Comparison of ENCODE assay signal across 16 cellular contexts in the genomic region with DNA sequence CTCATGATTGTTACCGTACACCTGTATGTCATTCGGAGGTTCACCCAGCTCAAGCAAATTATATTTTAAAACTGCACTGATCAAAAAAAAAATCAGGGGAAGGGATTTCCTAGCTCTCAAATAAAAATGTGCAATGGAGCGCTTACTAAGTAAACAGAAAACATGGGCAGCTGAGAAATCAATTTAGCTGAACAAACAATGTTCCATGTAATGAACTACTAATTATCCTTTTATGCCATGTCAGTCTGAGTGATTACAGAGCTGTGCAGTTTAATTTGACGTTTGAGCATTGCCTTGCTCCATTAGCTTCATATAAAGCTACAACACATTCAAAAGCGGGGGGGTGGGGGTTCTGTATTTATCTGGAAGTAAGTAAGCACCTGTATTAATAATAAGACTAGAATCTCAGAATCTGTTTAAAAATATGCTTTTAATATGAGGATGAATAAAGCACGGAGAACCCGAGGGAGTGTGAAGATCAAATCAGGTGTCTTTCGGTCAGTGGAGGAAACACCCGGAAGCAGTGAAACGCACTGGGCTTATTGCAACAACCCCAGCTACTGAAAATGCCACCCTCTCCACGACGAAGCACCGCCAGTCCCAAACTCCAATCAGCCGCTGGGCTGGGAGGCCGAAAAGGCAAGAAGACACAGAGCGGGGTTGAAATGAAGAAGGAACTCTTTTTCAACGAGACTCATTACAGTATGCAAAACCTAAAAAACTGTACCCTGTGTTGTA.
DNase-seq lines count a peak whose midpoint lies in the region; ATAC-seq and TF ChIP-seq lines count a peak whose summit lies in the region.
"Had no signal": no experiment of that assay in that cellular context is flagged by ENCODE, and none has a peak within 500 bp of the region (broad histone marks: within the 10 kb centered on the region; RNA-seq: fewer than 3 reads in every experiment).

No MANE protein-coding gene starts in this region.

- TF ChIP-seq CTCF in 22Rv1 (IDR thresholded peaks at IDR 0.05): no peak
- TF ChIP-seq CTCF in VCaP (conservative IDR thresholded peaks at IDR 0.05): no peak
- no peak for TF ChIP-seq CTCF in A673 (conservative IDR thresholded peaks at IDR 0.05; ENCODE audit: low read depth, low read length)
- TF ChIP-seq CTCF in colonic mucosa (IDR thresholded peaks at IDR 0.05): no peak

- no peak for ATAC-seq in HG03520 (IDR thresholded peaks at IDR 0.05; ENCODE audit: unreplicated experiment)
- no peak for ATAC-seq in HG03521 (IDR thresholded peaks at IDR 0.05; ENCODE audit: unreplicated experiment)

- intact Hi-C loops in A673 (cut with micrococcal nuclease; ENCODE audit: unreplicated experiment) (no loop called here), colonic mucosa (cut with DNase I) (no loop called here)

- H3K36me3 ChIP-seq in A673 (ENCODE audit: insufficient read depth, low read length, poor library complexity, severe bottlenecking) (no peaks in the 10 kb centered on the region), colonic mucosa (no peaks in the 10 kb centered on the region)

- DNase-seq in NCI-H1417 (lab: John Stamatoyannopoulos, UW): peak; percentile 77 to 99 (median 92)
- peak; percentile 71 for DNase-seq in NCI-H2171 treated with DMSO at 0.1 percent for 48 hours (lab: John Stamatoyannopoulos, UW)
- DNase-seq in A673 (ENCODE audit: low spot score): no peak
- no peak for DNase-seq in colonic mucosa
- DNase-seq: activated CD4-positive, alpha-beta T cell treated with anti-CD3 and anti-CD28 coated beads, Interleukin-2, amount 10 ng/mL, durations not matched to agents 24 days and 14 days; activated T-cell treated with anti-CD3 and anti-CD28 coated beads, Interleukin-2, amount 50 U/mL, for 24 hours; CD4-positive, alpha-beta T cell; central memory CD4-positive, alpha-beta T cell; nephron progenitor cell; Right ventricle myocardium superior; stimulated activated CD8-positive, alpha-beta memory T cell treated with anti-CD3 and anti-CD28 coated beads, Interleukin-4, amount 100 ng/mL, for 48 hours; testis had no signal

- POLR2A ChIA-PET in A673 (lab: Charles Lee; ENCODE audit: low non-redundant PET): no interaction called here

- CTCF ChIA-PET in A673 (lab: Charles Lee): no interaction called here

- BruUV-seq in A673 (replicated peaks; lab: Mats Ljungman, UMichigan): no TSS peak

- H3K9me3 ChIP-seq in A673 (ENCODE audit: low read depth, low read length, poor library complexity, severe bottlenecking) (no peaks in the 10 kb centered on the region), colonic mucosa (no peaks in the 10 kb centered on the region)
- H3K9me3 ChIP-seq: testis had no signal

- H3K27ac ChIP-seq in 22Rv1 (peak overlapping the region; percentile 41), VCaP (peak overlapping the region; percentile 67), A673 (ENCODE audit: low read depth, low read length, poor library complexity, severe bottlenecking) (no peak overlapping the region), colonic mucosa (no peak overlapping the region)
- H3K27ac ChIP-seq: testis had no signal

- H3K27me3 ChIP-seq in A673 (replicated peaks; ENCODE audit: insufficient read depth, low read depth, low read length, poor library complexity): no peaks in the 10 kb centered on the region
- H3K27me3 ChIP-seq in colonic mucosa: no peaks in the 10 kb centered on the region
- H3K27me3 ChIP-seq: testis had no signal

- H3K4me1 ChIP-seq in A673 (ENCODE audit: insufficient read depth, low read length, poor library complexity, severe bottlenecking) (no peaks in the 10 kb centered on the region), colonic mucosa (no peaks in the 10 kb centered on the region)
- H3K4me1 ChIP-seq: testis had no signal

- H3K9ac ChIP-seq in colonic mucosa (ENCODE audit: low read depth in 2 of 2, low read length in 2 of 2): no peak overlapping the region

- H3K4me3 ChIP-seq in A673 (ENCODE audit: low read depth, low read length, poor library complexity, severe bottlenecking): no peak overlapping the region
- H3K4me3 ChIP-seq in colonic mucosa: no peak overlapping the region
- H3K4me3 ChIP-seq: testis had no signal

Comparison
In these comparisons a context has a peak if more than half of its experiments do, and no peak if none do; other contexts are left out.
1. H3K27ac ChIP-seq: peak in 22Rv1 (single experiment) and VCaP (single experiment); none in A673 (single experiment) and colonic mucosa (single experiment).
2. DNase-seq: peak in NCI-H1417 (3 of 3) and NCI-H2171 treated with DMSO at 0.1 percent for 48 hours (single experiment); none in A673 (single experiment) and colonic mucosa (single experiment).